Comparison of ENCODE assay signal across 1 cellular context in the genomic region with DNA sequence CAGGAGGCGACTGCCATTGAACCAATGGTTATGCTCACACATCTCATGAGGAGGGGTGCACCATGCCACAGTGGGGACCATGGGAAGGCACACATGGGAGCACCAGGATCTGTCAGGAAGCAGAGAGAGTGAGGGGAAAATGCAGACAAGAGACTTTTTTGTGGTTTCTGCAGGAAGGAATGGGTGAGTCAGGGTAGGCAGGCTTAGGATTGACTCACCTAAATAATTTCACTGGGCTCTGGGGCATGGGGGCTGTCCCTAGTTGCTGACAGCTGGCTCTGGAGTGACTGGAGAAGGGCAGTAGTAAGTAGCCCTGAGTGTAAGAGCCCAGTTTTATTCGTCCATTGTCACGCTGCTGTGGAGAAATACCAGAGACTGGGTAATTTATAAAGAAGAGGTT.
TF ChIP-seq lines count a peak whose summit lies in the region.

No MANE protein-coding gene starts in this region.

TF ChIP-seq in GM23338, 12 proteins besides CTCF, POLR2A, EP300 and RAD21 (continued from another document):
- TF ChIP-seq, protein P1, sequence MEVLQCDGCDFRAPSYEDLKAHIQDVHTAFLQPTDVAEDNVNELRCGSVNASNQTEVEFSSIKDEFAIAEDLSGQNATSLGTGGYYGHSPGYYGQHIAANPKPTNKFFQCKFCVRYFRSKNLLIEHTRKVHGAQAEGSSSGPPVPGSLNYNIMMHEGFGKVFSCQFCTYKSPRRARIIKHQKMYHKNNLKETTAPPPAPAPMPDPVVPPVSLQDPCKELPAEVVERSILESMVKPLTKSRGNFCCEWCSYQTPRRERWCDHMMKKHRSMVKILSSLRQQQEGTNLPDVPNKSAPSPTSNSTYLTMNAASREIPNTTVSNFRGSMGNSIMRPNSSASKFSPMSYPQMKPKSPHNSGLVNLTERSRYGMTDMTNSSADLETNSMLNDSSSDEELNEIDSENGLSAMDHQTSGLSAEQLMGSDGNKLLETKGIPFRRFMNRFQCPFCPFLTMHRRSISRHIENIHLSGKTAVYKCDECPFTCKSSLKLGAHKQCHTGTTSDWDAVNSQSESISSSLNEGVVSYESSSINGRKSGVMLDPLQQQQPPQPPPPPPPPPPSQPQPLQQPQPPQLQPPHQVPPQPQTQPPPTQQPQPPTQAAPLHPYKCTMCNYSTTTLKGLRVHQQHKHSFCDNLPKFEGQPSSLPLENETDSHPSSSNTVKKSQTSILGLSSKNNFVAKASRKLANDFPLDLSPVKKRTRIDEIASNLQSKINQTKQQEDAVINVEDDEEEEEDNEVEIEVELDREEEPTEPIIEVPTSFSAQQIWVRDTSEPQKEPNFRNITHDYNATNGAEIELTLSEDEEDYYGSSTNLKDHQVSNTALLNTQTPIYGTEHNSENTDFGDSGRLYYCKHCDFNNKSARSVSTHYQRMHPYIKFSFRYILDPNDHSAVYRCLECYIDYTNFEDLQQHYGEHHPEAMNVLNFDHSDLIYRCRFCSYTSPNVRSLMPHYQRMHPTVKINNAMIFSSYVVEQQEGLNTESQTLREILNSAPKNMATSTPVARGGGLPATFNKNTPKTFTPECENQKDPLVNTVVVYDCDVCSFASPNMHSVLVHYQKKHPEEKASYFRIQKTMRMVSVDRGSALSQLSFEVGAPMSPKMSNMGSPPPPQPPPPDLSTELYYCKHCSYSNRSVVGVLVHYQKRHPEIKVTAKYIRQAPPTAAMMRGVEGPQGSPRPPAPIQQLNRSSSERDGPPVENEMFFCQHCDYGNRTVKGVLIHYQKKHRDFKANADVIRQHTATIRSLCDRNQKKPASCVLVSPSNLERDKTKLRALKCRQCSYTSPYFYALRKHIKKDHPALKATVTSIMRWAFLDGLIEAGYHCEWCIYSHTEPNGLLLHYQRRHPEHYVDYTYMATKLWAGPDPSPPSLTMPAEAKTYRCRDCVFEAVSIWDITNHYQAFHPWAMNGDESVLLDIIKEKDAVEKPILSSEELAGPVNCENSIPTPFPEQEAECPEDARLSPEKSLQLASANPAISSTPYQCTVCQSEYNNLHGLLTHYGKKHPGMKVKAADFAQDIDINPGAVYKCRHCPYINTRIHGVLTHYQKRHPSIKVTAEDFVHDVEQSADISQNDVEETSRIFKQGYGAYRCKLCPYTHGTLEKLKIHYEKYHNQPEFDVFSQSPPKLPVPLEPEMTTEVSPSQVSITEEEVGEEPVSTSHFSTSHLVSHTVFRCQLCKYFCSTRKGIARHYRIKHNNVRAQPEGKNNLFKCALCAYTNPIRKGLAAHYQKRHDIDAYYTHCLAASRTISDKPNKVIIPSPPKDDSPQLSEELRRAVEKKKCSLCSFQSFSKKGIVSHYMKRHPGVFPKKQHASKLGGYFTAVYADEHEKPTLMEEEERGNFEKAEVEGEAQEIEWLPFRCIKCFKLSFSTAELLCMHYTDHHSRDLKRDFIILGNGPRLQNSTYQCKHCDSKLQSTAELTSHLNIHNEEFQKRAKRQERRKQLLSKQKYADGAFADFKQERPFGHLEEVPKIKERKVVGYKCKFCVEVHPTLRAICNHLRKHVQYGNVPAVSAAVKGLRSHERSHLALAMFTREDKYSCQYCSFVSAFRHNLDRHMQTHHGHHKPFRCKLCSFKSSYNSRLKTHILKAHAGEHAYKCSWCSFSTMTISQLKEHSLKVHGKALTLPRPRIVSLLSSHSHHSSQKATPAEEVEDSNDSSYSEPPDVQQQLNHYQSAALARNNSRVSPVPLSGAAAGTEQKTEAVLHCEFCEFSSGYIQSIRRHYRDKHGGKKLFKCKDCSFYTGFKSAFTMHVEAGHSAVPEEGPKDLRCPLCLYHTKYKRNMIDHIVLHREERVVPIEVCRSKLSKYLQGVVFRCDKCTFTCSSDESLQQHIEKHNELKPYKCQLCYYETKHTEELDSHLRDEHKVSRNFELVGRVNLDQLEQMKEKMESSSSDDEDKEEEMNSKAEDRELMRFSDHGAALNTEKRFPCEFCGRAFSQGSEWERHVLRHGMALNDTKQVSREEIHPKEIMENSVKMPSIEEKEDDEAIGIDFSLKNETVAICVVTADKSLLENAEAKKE (CRISPR knock-in tag; IDR thresholded peaks at IDR 0.05): no peak
- TF ChIP-seq CREB1 (CRISPR knock-in tag; IDR thresholded peaks at IDR 0.05; ENCODE audit: low read depth) (no peak), EZH2 (IDR thresholded peaks at IDR 0.05; ENCODE audit: low read depth, unreplicated experiment) (no peak), ZNF114 (CRISPR knock-in tag; IDR thresholded peaks at IDR 0.05) (no peak), JUNB (IDR thresholded peaks at IDR 0.05; ENCODE audit: unreplicated experiment) (no peak), POLR2AphosphoS5 (IDR thresholded peaks at IDR 0.05; ENCODE audit: low read depth) (no peak), EZH2phosphoT487 (IDR thresholded peaks at IDR 0.05; ENCODE audit: unreplicated experiment) (no peak), STAT1 (IDR thresholded peaks at IDR 0.05; ENCODE audit: unreplicated experiment) (no peak), ZNF331 (CRISPR knock-in tag; IDR thresholded peaks at IDR 0.05; ENCODE audit: low read depth) (no peak), NANOG (IDR thresholded peaks at IDR 0.05; ENCODE audit: borderline replicate concordance) (no peak)
- TF ChIP-seq, protein P2, sequence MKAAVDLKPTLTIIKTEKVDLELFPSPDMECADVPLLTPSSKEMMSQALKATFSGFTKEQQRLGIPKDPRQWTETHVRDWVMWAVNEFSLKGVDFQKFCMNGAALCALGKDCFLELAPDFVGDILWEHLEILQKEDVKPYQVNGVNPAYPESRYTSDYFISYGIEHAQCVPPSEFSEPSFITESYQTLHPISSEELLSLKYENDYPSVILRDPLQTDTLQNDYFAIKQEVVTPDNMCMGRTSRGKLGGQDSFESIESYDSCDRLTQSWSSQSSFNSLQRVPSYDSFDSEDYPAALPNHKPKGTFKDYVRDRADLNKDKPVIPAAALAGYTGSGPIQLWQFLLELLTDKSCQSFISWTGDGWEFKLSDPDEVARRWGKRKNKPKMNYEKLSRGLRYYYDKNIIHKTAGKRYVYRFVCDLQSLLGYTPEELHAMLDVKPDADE (IDR thresholded peaks at IDR 0.05): no peak
TF ChIP-seq in GM23338: peak in this region for 0.
